Comparison of ENCODE assay signal across 9 cellular contexts in the genomic region with DNA sequence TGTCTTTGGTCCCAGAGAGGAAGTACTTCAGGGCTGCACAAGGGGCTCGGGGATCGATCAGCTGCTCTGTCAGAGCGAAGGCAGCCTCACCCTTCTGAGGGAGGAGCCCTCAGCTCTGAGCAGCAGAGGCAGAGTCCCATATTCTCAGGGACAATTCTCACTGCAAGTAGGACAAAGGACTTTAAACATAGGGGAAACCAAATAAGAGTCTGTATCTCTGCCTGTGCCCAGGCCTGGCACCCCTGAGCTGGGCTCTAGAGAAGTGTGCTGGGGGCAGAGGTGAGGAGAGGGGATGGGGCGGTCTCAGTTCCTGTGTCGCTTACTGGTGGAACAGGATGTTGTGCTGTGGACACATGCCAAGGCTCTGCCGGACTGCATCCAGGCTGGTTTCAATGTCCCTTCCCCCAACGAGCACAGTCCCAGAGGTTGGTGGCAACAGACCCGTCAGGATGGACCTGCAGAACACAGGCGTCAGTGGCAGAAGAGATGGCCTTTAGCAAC.
DNase-seq lines count a peak whose midpoint lies in the region; ATAC-seq and TF ChIP-seq lines count a peak whose summit lies in the region.
"Had no signal": no experiment of that assay in that cellular context is flagged by ENCODE, and none has a peak within 500 bp of the region (broad histone marks: within the 10 kb centered on the region; RNA-seq: fewer than 3 reads in every experiment).

No MANE protein-coding gene starts in this region.

- H3K79me1 ChIP-seq in mesenchymal stem cell (replicated peaks; ENCODE audit: low read length, poor library complexity, severe bottlenecking): peaks cover 9% of the 10 kb centered on the region

- intact Hi-C loops in upper lobe of right lung (cut with DNase I): no loop called here

- peak overlapping the region; percentile 62 for H2AFZ ChIP-seq in mesenchymal stem cell (ENCODE audit: low read depth, low read length)

- peak overlapping the region; percentile 29 to 85 for H3K27ac ChIP-seq in coronary artery
- H3K27ac ChIP-seq in mesenchymal stem cell (ENCODE audit: low read length, poor library complexity, severe bottlenecking): peak overlapping the region; percentile 1
- H3K27ac ChIP-seq in upper lobe of right lung: peak overlapping the region; percentile 70
- H3K27ac ChIP-seq: KMS-11 had no signal

- H3K4ac ChIP-seq in mesenchymal stem cell (ENCODE audit: low read depth in 1 of 2, low read length in 2 of 2): peak overlapping the region in 1 of 2 experiments; percentile 6

- no peaks in the 10 kb centered on the region for H3K27me3 ChIP-seq in mesenchymal stem cell (ENCODE audit: control insufficient read depth in 1 of 2, insufficient read depth in 1 of 2, low read length in 2 of 2)
- no peaks in the 10 kb centered on the region for H3K27me3 ChIP-seq in upper lobe of right lung

- ATAC-seq in upper lobe of right lung (peak; percentile 58), GM19395 (IDR thresholded peaks at IDR 0.05; ENCODE audit: unreplicated experiment) (no peak)

- H2BK15ac ChIP-seq in mesenchymal stem cell (ENCODE audit: low read depth, poor library complexity, severe bottlenecking): peak overlapping the region; percentile 37

- no peaks in the 10 kb centered on the region for H3K9me3 ChIP-seq in mesenchymal stem cell (ENCODE audit: control insufficient read depth, low read length)
- H3K9me3 ChIP-seq in upper lobe of right lung: no peaks in the 10 kb centered on the region

- peaks cover 27% of the 10 kb centered on the region for H3K4me1 ChIP-seq in mesenchymal stem cell (ENCODE audit: control insufficient read depth, insufficient read depth, low read depth, low read length)
- H3K4me1 ChIP-seq in upper lobe of right lung: peaks cover 44% of the 10 kb centered on the region

- peak overlapping the region; percentile 58 for H4K8ac ChIP-seq in mesenchymal stem cell (ENCODE audit: low read length)

- peak overlapping the region; percentile 5 for H4K91ac ChIP-seq in mesenchymal stem cell (ENCODE audit: low read length)

- peak overlapping the region; percentile 11 to 16 for H2BK12ac ChIP-seq in mesenchymal stem cell (ENCODE audit: low read length in 2 of 2)

- H3K9ac ChIP-seq in mesenchymal stem cell (ENCODE audit: low read length): peak overlapping the region; percentile 17
- H3K9ac ChIP-seq: KMS-11 had no signal

- H3K36me3 ChIP-seq in mesenchymal stem cell (ENCODE audit: control insufficient read depth in 1 of 2, insufficient read depth in 2 of 2, low read depth in 1 of 2, low read length in 2 of 2): no peaks in the 10 kb centered on the region
- H3K36me3 ChIP-seq in upper lobe of right lung: no peaks in the 10 kb centered on the region

- no peak overlapping the region for H2BK5ac ChIP-seq in mesenchymal stem cell (ENCODE audit: low read depth, low read length, poor library complexity, severe bottlenecking)

- H2AK5ac ChIP-seq in mesenchymal stem cell (ENCODE audit: low read length, severe bottlenecking): peak overlapping the region; percentile 87

- H3K4me3 ChIP-seq in coronary artery (no peak overlapping the region), mesenchymal stem cell (ENCODE audit: insufficient read depth in 1 of 2, low read depth in 1 of 2, low read length in 2 of 2) (no peak overlapping the region), upper lobe of right lung (no peak overlapping the region)

- H3K23ac ChIP-seq in mesenchymal stem cell (ENCODE audit: low read length in 2 of 2): no peak overlapping the region

- TF ChIP-seq CTCF in coronary artery (IDR thresholded peaks at IDR 0.05): no peak
- TF ChIP-seq CTCF in upper lobe of right lung (IDR thresholded peaks at IDR 0.05): no peak

- DNase-seq in SKM-1 (lab: John Stamatoyannopoulos, UW; ENCODE audit: unreplicated experiment) (peak; percentile 18), SKM-1 treated with dmso at 0.1 percent for 144 hours (lab: John Stamatoyannopoulos, UW; ENCODE audit: unreplicated experiment) (no peak), coronary artery (ENCODE audit: low spot score) (no peak), mesenchymal stem cell (no peak), upper lobe of right lung (peak; percentile 78), NCI-H524 treated with DMSO at 0.1 percent for 48 hours (lab: John Stamatoyannopoulos, UW) (no peak)
- DNase-seq in stimulated activated CD4-positive, alpha-beta T cell treated with anti-CD3 and anti-CD28 coated beads, Interleukin-4, amount 100 ng/mL, for 4 hours: no peak

- no peak overlapping the region for H2BK120ac ChIP-seq in mesenchymal stem cell (ENCODE audit: low read depth, low read length)

- 76% methylated on average over 9 of the region's 9 CpGs for WGBS in mesenchymal stem cell

- peak overlapping the region in 1 of 2 experiments; percentile 42 for H3K18ac ChIP-seq in mesenchymal stem cell (ENCODE audit: low read depth in 1 of 2, low read length in 2 of 2)

- no peak overlapping the region for H3K4me2 ChIP-seq in mesenchymal stem cell (ENCODE audit: low read length, poor library complexity, severe bottlenecking)
- H3K4me2 ChIP-seq: KMS-11 had no signal

- H3K14ac ChIP-seq in mesenchymal stem cell (ENCODE audit: low read length in 2 of 2): no peak overlapping the region

Comparison
In these comparisons a context has a peak if more than half of its experiments do, and no peak if none do; other contexts are left out.
1. DNase-seq: peak in SKM-1 (single experiment) and upper lobe of right lung (single experiment); none in SKM-1 treated with dmso at 0.1 percent for 144 hours (single experiment), coronary artery (single experiment), mesenchymal stem cell (single experiment), stimulated activated CD4-positive, alpha-beta T cell treated with anti-CD3 and anti-CD28 coated beads, Interleukin-4, amount 100 ng/mL, for 4 hours (0 of 2) and NCI-H524 treated with DMSO at 0.1 percent for 48 hours (single experiment).
2. H3K27ac ChIP-seq: peak in every context shown above with its lines; median percentile 70 in upper lobe of right lung; 57 in coronary artery; 1 in mesenchymal stem cell.